In the genomic region with DNA sequence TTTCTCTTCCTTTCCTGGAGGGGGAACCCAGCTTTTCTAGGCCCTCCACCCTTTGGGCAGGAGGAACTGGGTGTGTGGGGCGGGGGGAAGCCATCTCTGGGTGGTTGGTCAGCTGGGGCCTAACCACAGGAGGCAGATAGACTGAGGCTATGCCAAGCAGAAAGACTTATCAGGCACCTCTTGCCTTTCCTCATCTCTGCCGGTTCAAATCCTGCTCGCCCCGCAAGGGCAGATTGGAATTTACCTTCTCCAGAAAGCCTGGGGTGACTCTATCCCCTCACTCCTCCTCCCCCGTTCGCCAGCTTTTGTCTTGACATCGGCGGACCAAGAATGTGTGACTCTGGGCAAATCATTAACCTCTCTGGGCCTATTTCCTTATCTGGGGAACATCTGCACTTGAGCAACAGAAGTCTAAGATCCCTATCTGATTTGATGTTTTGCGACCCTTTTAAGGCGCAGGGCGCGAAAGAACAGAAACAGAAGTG, we compare ENCODE assay signal across 8 cellular contexts. TPM values are rescaled to one million over a fixed set of nuclear protein-coding genes. Genes with fewer than 3 reads are reported as not detected.
A peak's percentile ranks its signal among the peaks of the same experiment; 100 is the strongest.
DNase-seq lines count a peak whose midpoint lies in the region; ATAC-seq and TF ChIP-seq lines count a peak whose summit lies in the region.

No MANE protein-coding gene starts in this region.

- H3K9me3 Mint-ChIP-seq in activated CD4-positive, alpha-beta memory T cell treated with anti-CD3 and anti-CD28 coated beads, Interleukin-2, amount 10 ng/mL, durations not matched to agents 7 days and 5 days, result no peaks in the 10 kb centered on the region

- no peak for TF ChIP-seq RAD21 in neural cell (conservative IDR thresholded peaks at IDR 0.05)

- TF ChIP-seq CTCF in GM12875 (IDR thresholded peaks at IDR 0.05; ENCODE audit: borderline replicate concordance, insufficient read depth, low read depth, low read length) (no peak), esophagus squamous epithelium (IDR thresholded peaks at IDR 0.05) (no peak), neural cell (IDR thresholded peaks at IDR 0.05; ENCODE audit: poor library complexity, severe bottlenecking) (no peak)

- H3K27ac ChIP-seq in esophagus squamous epithelium (peak overlapping the region; percentile 95 to 99 (median 97)), neural cell (ENCODE audit: low read length) (peak overlapping the region; percentile 94), urinary bladder (ENCODE audit: low read depth) (peak overlapping the region; percentile 94)

- peak overlapping the region; percentile 98 for H3K27ac Mint-ChIP-seq in activated CD4-positive, alpha-beta memory T cell treated with anti-CD3 and anti-CD28 coated beads, Interleukin-2, amount 10 ng/mL, durations not matched to agents 7 days and 5 days

- 3 to 4% methylated on average over 5 to 11 of the region's 12 CpGs for WGBS in esophagus squamous epithelium, 2 donors
- WGBS in urinary bladder, result under 1% methylated on average over 12 of the region's 12 CpGs

- peaks cover 52% of the 10 kb centered on the region for H3K4me1 Mint-ChIP-seq in activated CD4-positive, alpha-beta memory T cell treated with anti-CD3 and anti-CD28 coated beads, Interleukin-2, amount 10 ng/mL, durations not matched to agents 7 days and 5 days

- TF ChIP-seq POLR2A in esophagus squamous epithelium (IDR thresholded peaks at IDR 0.05), result no peak

- H3K27me3 ChIP-seq in esophagus squamous epithelium (no peaks in the 10 kb centered on the region), neural cell (ENCODE audit: insufficient read depth, low read depth, low read length) (no peaks in the 10 kb centered on the region)

- H3K4me1 ChIP-seq in esophagus squamous epithelium (peaks cover 5 to 47% (median 19%) of the 10 kb centered on the region in 3 donors), urinary bladder (ENCODE audit: insufficient read depth) (peaks cover 2% of the 10 kb centered on the region)

- POLR2A ChIA-PET in activated CD4-positive, alpha-beta memory T cell treated with anti-CD3 and anti-CD28 coated beads, Interleukin-2, amount 10 ng/mL, durations not matched to agents 7 days and 5 days (lab: Charles Lee), result interaction anchor here (0.5 to 1.7 kb wide), 20 partner anchors 8 to 460 kb away, joined by 3 to 20 read pairs (median 4); partner anchors contain the start of genes GGCT and NOD1

- H3F3A ChIP-seq in neural cell (ENCODE audit: insufficient read depth, low read length, poor library complexity, severe bottlenecking), result peaks cover 7% of the 10 kb centered on the region

- peak overlapping the region; percentile 91 for H3K9ac ChIP-seq in neural cell (ENCODE audit: low read length)

- H3K27me3 Mint-ChIP-seq in activated CD4-positive, alpha-beta memory T cell treated with anti-CD3 and anti-CD28 coated beads, Interleukin-2, amount 10 ng/mL, durations not matched to agents 7 days and 5 days, result no peaks in the 10 kb centered on the region

- H2AFZ ChIP-seq in neural cell (ENCODE audit: low read depth, low read length), result peak overlapping the region; percentile 94

- H3K9me3 ChIP-seq in esophagus squamous epithelium (no peaks in the 10 kb centered on the region), neural cell (ENCODE audit: low read length) (no peaks in the 10 kb centered on the region)

- H3K36me3 ChIP-seq in esophagus squamous epithelium (peaks cover 0 to 7% (median 0%) of the 10 kb centered on the region in 3 donors), neural cell (ENCODE audit: insufficient read depth, low read length) (no peaks in the 10 kb centered on the region), urinary bladder (ENCODE audit: insufficient read depth) (no peaks in the 10 kb centered on the region)

- intact Hi-C loops in esophagus squamous epithelium (cut with DNase I), result no loop called here

- peak overlapping the region; percentile 81 for H3K4me2 ChIP-seq in neural cell (ENCODE audit: low read length)

- peak; percentile 27 for ATAC-seq in HG02798 (IDR thresholded peaks at IDR 0.05; ENCODE audit: poor library complexity, unreplicated experiment)

- H3K79me2 ChIP-seq in neural cell (replicated peaks; ENCODE audit: insufficient read depth, low read length), result peaks cover 49% of the 10 kb centered on the region

- no peaks in the 10 kb centered on the region for H4K20me1 ChIP-seq in neural cell (ENCODE audit: insufficient read depth)

- no peak for TF ChIP-seq EP300 in neural cell (conservative IDR thresholded peaks at IDR 0.05; ENCODE audit: poor library complexity, severe bottlenecking)

- H3K4me3 Mint-ChIP-seq in activated CD4-positive, alpha-beta memory T cell treated with anti-CD3 and anti-CD28 coated beads, Interleukin-2, amount 10 ng/mL, durations not matched to agents 7 days and 5 days, result peak overlapping the region; percentile 97

- H3K4me3 ChIP-seq in GM12875 (ENCODE audit: low read depth, low read length), result peak overlapping the region; percentile 74
- H3K4me3 ChIP-seq in esophagus squamous epithelium, result peak overlapping the region; percentile 86 to 99 (median 92)
- peak overlapping the region; percentile 95 for H3K4me3 ChIP-seq in neural cell (ENCODE audit: low read length)
- H3K4me3 ChIP-seq in urinary bladder (ENCODE audit: low read depth, low read length), result peak overlapping the region; percentile 77

- DNase-seq in A172 (ENCODE audit: low spot score), result peak; percentile 55
- peak; percentile 48 for DNase-seq in NCI-H1105 treated with DMSO at 0.1 percent for 48 hours (lab: John Stamatoyannopoulos, UW)
- DNase-seq in activated CD4-positive, alpha-beta memory T cell treated with anti-CD3 and anti-CD28 coated beads, Interleukin-2, amount 10 ng/mL, durations not matched to agents 7 days and 5 days, result peak; percentile 53
- DNase-seq in esophagus squamous epithelium (lab: John Stamatoyannopoulos, UW), result no peak

- no peaks in the 10 kb centered on the region for H3K9me2 ChIP-seq in neural cell (ENCODE audit: insufficient read depth, low read length)

- CTCF ChIA-PET in activated CD4-positive, alpha-beta memory T cell treated with anti-CD3 and anti-CD28 coated beads, Interleukin-2, amount 10 ng/mL, durations not matched to agents 7 days and 5 days (lab: Charles Lee), result interaction anchor here (1.0 to 1.2 kb wide), 2 partner anchors 30 to 430 kb away, joined by 3 to 4 read pairs; no protein-coding TSS in a partner anchor

- peaks cover 43% of the 10 kb centered on the region for H3K36me3 Mint-ChIP-seq in activated CD4-positive, alpha-beta memory T cell treated with anti-CD3 and anti-CD28 coated beads, Interleukin-2, amount 10 ng/mL, durations not matched to agents 7 days and 5 days (ENCODE audit: low read depth)

TF ChIP-seq in neural cell, 6 proteins besides CTCF, POLR2A, EP300 and RAD21:
- TF ChIP-seq POLR2AphosphoS5 (IDR thresholded peaks at IDR 0.05) (no peak), TAF1 (IDR thresholded peaks at IDR 0.05; ENCODE audit: low read depth) (no peak), EZH2 (IDR thresholded peaks at IDR 0.05; ENCODE audit: borderline replicate concordance, insufficient read depth, low read length, poor library complexity, severe bottlenecking) (no peak), MXI1 (conservative IDR thresholded peaks at IDR 0.05; ENCODE audit: poor library complexity, severe bottlenecking) (no peak)
- TF ChIP-seq, protein P1, sequence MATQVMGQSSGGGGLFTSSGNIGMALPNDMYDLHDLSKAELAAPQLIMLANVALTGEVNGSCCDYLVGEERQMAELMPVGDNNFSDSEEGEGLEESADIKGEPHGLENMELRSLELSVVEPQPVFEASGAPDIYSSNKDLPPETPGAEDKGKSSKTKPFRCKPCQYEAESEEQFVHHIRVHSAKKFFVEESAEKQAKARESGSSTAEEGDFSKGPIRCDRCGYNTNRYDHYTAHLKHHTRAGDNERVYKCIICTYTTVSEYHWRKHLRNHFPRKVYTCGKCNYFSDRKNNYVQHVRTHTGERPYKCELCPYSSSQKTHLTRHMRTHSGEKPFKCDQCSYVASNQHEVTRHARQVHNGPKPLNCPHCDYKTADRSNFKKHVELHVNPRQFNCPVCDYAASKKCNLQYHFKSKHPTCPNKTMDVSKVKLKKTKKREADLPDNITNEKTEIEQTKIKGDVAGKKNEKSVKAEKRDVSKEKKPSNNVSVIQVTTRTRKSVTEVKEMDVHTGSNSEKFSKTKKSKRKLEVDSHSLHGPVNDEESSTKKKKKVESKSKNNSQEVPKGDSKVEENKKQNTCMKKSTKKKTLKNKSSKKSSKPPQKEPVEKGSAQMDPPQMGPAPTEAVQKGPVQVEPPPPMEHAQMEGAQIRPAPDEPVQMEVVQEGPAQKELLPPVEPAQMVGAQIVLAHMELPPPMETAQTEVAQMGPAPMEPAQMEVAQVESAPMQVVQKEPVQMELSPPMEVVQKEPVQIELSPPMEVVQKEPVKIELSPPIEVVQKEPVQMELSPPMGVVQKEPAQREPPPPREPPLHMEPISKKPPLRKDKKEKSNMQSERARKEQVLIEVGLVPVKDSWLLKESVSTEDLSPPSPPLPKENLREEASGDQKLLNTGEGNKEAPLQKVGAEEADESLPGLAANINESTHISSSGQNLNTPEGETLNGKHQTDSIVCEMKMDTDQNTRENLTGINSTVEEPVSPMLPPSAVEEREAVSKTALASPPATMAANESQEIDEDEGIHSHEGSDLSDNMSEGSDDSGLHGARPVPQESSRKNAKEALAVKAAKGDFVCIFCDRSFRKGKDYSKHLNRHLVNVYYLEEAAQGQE (IDR thresholded peaks at IDR 0.05; ENCODE audit: borderline replicate concordance), result no peak

RNA-seq across cellular contexts. Expression of gene GARS1, which starts 0.6 kb away (rescaled TPM):
- 122 and 139 TPM in 2 replicates for total RNA-seq in A172 (2014; rRNA removed; shearing (Covaris generic))
- 100 to 1,000 TPM; 260 to 264 TPM for total RNA-seq in activated CD4-positive, alpha-beta memory T cell treated with anti-CD3 and anti-CD28 coated beads, Interleukin-2, amount 10 ng/mL, durations not matched to agents 7 days and 5 days
- 100 to 1,000 TPM in 2 of 4 donors, 10 to 100 TPM in 2; 79.2 to 125 (median 97.3) TPM for total RNA-seq in esophagus squamous epithelium
- polyA plus RNA-seq in neural cell, result 90.8 and 99.1 TPM in 2 replicates
- polyA minus RNA-seq in neural cell, result 71.3 and 111 TPM in 2 replicates
- total RNA-seq in urinary bladder, result 76.7 TPM
- 51.5 TPM for polyA plus RNA-seq in urinary bladder
